1 cellular context compared by ENCODE assay signal in the genomic region with DNA sequence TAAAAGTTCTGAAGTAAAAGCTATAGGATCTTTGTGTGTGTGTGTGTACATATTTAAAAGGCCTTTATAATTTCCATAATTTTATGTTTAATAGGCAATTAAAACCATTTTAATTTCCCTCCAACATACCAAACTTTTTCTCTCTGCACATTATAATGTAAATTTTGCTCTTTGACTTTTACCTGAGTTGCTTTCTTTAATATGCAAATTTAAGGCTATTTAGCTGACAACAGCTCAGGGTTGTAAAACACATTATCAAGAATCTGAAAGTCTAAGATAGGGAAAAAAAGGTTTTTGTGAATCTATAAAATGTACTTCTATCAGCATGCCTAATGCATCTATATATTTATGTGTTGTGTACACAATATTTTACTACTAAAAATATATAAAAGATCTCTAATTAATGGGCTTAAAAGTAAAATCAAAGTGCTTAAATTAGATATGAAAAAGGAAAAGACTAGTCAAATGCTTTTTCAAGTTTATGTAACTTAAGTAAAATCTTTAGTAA.
TF ChIP-seq lines count a peak whose summit lies in the region.

No MANE protein-coding gene starts in this region.

TF ChIP-seq in K562, 482 proteins besides CTCF, POLR2A, EP300 and RAD21 (continued from another document):
- TF ChIP-seq, protein P1, sequence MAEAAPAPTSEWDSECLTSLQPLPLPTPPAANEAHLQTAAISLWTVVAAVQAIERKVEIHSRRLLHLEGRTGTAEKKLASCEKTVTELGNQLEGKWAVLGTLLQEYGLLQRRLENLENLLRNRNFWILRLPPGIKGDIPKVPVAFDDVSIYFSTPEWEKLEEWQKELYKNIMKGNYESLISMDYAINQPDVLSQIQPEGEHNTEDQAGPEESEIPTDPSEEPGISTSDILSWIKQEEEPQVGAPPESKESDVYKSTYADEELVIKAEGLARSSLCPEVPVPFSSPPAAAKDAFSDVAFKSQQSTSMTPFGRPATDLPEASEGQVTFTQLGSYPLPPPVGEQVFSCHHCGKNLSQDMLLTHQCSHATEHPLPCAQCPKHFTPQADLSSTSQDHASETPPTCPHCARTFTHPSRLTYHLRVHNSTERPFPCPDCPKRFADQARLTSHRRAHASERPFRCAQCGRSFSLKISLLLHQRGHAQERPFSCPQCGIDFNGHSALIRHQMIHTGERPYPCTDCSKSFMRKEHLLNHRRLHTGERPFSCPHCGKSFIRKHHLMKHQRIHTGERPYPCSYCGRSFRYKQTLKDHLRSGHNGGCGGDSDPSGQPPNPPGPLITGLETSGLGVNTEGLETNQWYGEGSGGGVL (CRISPR knock-in tag; IDR thresholded peaks at IDR 0.05): no peak
- TF ChIP-seq, protein P2, sequence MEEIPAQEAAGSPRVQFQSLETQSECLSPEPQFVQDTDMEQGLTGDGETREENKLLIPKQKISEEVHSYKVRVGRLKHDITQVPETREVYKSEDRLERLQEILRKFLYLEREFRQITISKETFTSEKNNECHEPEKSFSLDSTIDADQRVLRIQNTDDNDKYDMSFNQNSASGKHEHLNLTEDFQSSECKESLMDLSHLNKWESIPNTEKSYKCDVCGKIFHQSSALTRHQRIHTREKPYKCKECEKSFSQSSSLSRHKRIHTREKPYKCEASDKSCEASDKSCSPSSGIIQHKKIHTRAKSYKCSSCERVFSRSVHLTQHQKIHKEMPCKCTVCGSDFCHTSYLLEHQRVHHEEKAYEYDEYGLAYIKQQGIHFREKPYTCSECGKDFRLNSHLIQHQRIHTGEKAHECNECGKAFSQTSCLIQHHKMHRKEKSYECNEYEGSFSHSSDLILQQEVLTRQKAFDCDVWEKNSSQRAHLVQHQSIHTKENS (CRISPR knock-in tag; IDR thresholded peaks at IDR 0.05): no peak
- TF ChIP-seq, protein P3, sequence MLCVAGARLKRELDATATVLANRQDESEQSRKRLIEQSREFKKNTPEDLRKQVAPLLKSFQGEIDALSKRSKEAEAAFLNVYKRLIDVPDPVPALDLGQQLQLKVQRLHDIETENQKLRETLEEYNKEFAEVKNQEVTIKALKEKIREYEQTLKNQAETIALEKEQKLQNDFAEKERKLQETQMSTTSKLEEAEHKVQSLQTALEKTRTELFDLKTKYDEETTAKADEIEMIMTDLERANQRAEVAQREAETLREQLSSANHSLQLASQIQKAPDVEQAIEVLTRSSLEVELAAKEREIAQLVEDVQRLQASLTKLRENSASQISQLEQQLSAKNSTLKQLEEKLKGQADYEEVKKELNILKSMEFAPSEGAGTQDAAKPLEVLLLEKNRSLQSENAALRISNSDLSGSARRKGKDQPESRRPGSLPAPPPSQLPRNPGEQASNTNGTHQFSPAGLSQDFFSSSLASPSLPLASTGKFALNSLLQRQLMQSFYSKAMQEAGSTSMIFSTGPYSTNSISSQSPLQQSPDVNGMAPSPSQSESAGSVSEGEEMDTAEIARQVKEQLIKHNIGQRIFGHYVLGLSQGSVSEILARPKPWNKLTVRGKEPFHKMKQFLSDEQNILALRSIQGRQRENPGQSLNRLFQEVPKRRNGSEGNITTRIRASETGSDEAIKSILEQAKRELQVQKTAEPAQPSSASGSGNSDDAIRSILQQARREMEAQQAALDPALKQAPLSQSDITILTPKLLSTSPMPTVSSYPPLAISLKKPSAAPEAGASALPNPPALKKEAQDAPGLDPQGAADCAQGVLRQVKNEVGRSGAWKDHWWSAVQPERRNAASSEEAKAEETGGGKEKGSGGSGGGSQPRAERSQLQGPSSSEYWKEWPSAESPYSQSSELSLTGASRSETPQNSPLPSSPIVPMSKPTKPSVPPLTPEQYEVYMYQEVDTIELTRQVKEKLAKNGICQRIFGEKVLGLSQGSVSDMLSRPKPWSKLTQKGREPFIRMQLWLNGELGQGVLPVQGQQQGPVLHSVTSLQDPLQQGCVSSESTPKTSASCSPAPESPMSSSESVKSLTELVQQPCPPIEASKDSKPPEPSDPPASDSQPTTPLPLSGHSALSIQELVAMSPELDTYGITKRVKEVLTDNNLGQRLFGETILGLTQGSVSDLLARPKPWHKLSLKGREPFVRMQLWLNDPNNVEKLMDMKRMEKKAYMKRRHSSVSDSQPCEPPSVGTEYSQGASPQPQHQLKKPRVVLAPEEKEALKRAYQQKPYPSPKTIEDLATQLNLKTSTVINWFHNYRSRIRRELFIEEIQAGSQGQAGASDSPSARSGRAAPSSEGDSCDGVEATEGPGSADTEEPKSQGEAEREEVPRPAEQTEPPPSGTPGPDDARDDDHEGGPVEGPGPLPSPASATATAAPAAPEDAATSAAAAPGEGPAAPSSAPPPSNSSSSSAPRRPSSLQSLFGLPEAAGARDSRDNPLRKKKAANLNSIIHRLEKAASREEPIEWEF (CRISPR knock-in tag; IDR thresholded peaks at IDR 0.05): no peak
- TF ChIP-seq ZSCAN32 (CRISPR knock-in tag; IDR thresholded peaks at IDR 0.05) (no peak), HDAC6 (IDR thresholded peaks at IDR 0.05; ENCODE audit: low read depth, low read length) (no peak), ZFP30 (CRISPR knock-in tag; IDR thresholded peaks at IDR 0.05; ENCODE audit: borderline replicate concordance) (no peak), MIER1 (IDR thresholded peaks at IDR 0.05; ENCODE audit: low read depth) (no peak), KLF13 (tag; IDR thresholded peaks at IDR 0.05; ENCODE audit: borderline replicate concordance, low read depth) (no peak)
- TF ChIP-seq, protein P4, sequence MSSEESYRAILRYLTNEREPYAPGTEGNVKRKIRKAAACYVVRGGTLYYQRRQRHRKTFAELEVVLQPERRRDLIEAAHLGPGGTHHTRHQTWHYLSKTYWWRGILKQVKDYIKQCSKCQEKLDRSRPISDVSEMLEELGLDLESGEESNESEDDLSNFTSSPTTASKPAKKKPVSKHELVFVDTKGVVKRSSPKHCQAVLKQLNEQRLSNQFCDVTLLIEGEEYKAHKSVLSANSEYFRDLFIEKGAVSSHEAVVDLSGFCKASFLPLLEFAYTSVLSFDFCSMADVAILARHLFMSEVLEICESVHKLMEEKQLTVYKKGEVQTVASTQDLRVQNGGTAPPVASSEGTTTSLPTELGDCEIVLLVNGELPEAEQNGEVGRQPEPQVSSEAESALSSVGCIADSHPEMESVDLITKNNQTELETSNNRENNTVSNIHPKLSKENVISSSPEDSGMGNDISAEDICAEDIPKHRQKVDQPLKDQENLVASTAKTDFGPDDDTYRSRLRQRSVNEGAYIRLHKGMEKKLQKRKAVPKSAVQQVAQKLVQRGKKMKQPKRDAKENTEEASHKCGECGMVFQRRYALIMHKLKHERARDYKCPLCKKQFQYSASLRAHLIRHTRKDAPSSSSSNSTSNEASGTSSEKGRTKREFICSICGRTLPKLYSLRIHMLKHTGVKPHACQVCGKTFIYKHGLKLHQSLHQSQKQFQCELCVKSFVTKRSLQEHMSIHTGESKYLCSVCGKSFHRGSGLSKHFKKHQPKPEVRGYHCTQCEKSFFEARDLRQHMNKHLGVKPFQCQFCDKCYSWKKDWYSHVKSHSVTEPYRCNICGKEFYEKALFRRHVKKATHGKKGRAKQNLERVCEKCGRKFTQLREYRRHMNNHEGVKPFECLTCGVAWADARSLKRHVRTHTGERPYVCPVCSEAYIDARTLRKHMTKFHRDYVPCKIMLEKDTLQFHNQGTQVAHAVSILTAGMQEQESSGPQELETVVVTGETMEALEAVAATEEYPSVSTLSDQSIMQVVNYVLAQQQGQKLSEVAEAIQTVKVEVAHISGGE (CRISPR knock-in tag; IDR thresholded peaks at IDR 0.05): no peak
- TF ChIP-seq, protein P5, sequence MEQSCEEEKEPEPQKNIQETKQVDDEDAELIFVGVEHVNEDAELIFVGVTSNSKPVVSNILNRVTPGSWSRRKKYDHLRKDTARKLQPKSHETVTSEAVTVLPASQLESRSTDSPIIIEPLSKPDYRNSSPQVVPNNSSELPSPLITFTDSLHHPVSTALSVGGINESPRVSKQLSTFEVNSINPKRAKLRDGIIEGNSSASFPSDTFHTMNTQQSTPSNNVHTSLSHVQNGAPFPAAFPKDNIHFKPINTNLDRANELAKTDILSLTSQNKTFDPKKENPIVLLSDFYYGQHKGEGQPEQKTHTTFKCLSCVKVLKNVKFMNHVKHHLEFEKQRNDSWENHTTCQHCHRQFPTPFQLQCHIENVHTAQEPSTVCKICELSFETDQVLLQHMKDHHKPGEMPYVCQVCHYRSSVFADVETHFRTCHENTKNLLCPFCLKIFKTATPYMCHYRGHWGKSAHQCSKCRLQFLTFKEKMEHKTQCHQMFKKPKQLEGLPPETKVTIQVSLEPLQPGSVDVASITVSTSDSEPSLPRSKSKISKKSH (CRISPR knock-in tag; IDR thresholded peaks at IDR 0.05): no peak
- TF ChIP-seq, protein P6, sequence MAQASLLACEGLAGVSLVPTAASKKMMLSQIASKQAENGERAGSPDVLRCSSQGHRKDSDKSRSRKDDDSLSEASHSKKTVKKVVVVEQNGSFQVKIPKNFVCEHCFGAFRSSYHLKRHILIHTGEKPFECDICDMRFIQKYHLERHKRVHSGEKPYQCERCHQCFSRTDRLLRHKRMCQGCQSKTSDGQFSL (CRISPR knock-in tag; IDR thresholded peaks at IDR 0.05): no peak
- TF ChIP-seq, protein P6 (tag; IDR thresholded peaks at IDR 0.05): no peak
- TF ChIP-seq, protein P7, sequence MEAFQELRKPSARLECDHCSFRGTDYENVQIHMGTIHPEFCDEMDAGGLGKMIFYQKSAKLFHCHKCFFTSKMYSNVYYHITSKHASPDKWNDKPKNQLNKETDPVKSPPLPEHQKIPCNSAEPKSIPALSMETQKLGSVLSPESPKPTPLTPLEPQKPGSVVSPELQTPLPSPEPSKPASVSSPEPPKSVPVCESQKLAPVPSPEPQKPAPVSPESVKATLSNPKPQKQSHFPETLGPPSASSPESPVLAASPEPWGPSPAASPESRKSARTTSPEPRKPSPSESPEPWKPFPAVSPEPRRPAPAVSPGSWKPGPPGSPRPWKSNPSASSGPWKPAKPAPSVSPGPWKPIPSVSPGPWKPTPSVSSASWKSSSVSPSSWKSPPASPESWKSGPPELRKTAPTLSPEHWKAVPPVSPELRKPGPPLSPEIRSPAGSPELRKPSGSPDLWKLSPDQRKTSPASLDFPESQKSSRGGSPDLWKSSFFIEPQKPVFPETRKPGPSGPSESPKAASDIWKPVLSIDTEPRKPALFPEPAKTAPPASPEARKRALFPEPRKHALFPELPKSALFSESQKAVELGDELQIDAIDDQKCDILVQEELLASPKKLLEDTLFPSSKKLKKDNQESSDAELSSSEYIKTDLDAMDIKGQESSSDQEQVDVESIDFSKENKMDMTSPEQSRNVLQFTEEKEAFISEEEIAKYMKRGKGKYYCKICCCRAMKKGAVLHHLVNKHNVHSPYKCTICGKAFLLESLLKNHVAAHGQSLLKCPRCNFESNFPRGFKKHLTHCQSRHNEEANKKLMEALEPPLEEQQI (IDR thresholded peaks at IDR 0.05): no peak
